Comparison of ENCODE assay signal across 21 cellular contexts in the genomic region with DNA sequence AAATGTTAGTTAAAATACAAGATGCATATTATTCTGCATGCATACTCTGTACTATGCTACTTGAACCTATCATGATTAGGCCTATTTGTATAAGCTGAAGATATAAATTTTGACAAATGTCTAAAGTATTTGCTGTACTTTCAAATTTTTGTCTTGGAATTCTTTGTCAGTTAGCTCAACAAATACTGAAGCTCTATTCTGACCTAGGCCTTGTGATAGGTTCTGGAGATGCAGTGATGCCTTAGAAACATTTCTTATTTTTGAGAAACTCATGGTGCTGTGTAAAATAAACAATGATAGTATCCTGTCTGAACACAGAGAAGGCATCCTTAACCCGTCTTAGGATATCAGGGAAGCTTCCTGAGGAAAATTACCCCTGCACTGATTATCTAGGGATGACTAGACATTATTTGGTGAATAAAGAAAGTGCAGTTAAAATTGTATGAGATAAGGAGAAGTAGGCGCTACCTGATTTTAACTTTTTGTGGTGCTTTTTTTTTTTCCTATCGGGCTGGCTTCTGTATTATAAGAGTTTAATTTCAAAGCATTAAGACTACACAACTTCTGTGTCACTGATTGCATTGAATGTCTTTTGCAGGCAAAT. TPM values are rescaled to one million over a fixed set of nuclear protein-coding genes. Genes with fewer than 3 reads are reported as not detected.
DNase-seq lines count a peak whose midpoint lies in the region; ATAC-seq and TF ChIP-seq lines count a peak whose summit lies in the region.
"Had no signal": no experiment of that assay in that cellular context is flagged by ENCODE, and none has a peak within 500 bp of the region (broad histone marks: within the 10 kb centered on the region; RNA-seq: fewer than 3 reads in every experiment).

No MANE protein-coding gene starts in this region.

- H3K9ac ChIP-seq in smooth muscle cell (ENCODE audit: low read depth): no peak overlapping the region

- H3K4me3 Mint-ChIP-seq in activated naive CD8-positive, alpha-beta T cell treated with anti-CD3 and anti-CD28 coated beads, Interleukin-2, amount 50 U/mL, for 24 hours: no peak overlapping the region
- no peak overlapping the region for H3K4me3 Mint-ChIP-seq in naive thymus-derived CD8-positive, alpha-beta T cell
- H3K4me3 Mint-ChIP-seq: activated CD4-positive, alpha-beta T cell treated with anti-CD3 and anti-CD28 coated beads, Interleukin-2, amount 10 ng/mL, durations not matched to agents 24 days and 14 days; activated CD8-positive, alpha-beta memory T cell treated with anti-CD3 and anti-CD28 coated beads, Interleukin-2, amount 10 ng/mL, durations not matched to agents 7 days and 5 days; activated naive CD8-positive, alpha-beta T cell treated with anti-CD3 and anti-CD28 coated beads, Interleukin-2, amount 10 ng/mL, durations not matched to agents 7 days and 5 days; natural killer cell treated with Interleukin-12 subunit alpha and Interleukin-12 subunit beta and Interleukin-15 and Interleukin-18, amount 100 ng/mL, for 72 hours; stimulated activated naive CD8-positive, alpha-beta T cell treated with anti-CD3 and anti-CD28 coated beads, Interleukin-15, amount 100 ng/mL, for 72 hours had no signal

- 78% methylated on average over 3 of the region's 3 CpGs for WGBS in smooth muscle cell (ENCODE audit: low lambda C conversion rate)
- 86% methylated on average over 3 of the region's 3 CpGs for WGBS in esophagus muscularis mucosa

- H3K36me3 ChIP-seq in OCI-LY7 (ENCODE audit: insufficient read depth, low read length) (peaks cover 6% of the 10 kb centered on the region), smooth muscle cell (ENCODE audit: low read depth) (no peaks in the 10 kb centered on the region), esophagus muscularis mucosa (no peaks in the 10 kb centered on the region)
- H3K36me3 ChIP-seq: BE2C, MG63, tibial nerve had no signal

- BruUV-seq in OCI-LY7 (replicated peaks; lab: Mats Ljungman, UMichigan): no TSS peak

- H3K9me2 ChIP-seq in OCI-LY7 (ENCODE audit: insufficient read depth, low read length): no peaks in the 10 kb centered on the region

- intact Hi-C loops in OCI-LY7 (cut with micrococcal nuclease; ENCODE audit: unreplicated experiment): no loop called here
- intact Hi-C loops in esophagus muscularis mucosa (cut with DNase I): no loop called here

- H3K9me3 Mint-ChIP-seq in activated naive CD8-positive, alpha-beta T cell treated with anti-CD3 and anti-CD28 coated beads, Interleukin-2, amount 50 U/mL, for 24 hours: no peaks in the 10 kb centered on the region
- H3K9me3 Mint-ChIP-seq in naive thymus-derived CD8-positive, alpha-beta T cell: peaks cover 0 to 1% (median 0%) of the 10 kb centered on the region in 9 donors
- H3K9me3 Mint-ChIP-seq: activated T-helper 2 cell treated with anti-CD3 and anti-CD28 coated beads, Interferon-gamma antibody, Interleukin-2, Interleukin-4, amounts not matched to agents 10 μg/mL and 5 μg/mL and 100 μg/mL, durations not matched to agents 14 hours and 24 hours and 36 hours; natural killer cell treated with Interleukin-12 subunit alpha and Interleukin-12 subunit beta and Interleukin-15 and Interleukin-18, amount 100 ng/mL, for 72 hours; stimulated activated naive CD8-positive, alpha-beta T cell treated with anti-CD3 and anti-CD28 coated beads, Interleukin-15, amount 100 ng/mL, for 72 hours had no signal

- TF ChIP-seq CTCF in OCI-LY7 (conservative IDR thresholded peaks at IDR 0.05; ENCODE audit: low read length) (no peak), fibroblast of pulmonary artery (IDR thresholded peaks at IDR 0.05; ENCODE audit: low read length, missing control alignments) (no peak), smooth muscle cell (IDR thresholded peaks at IDR 0.05; ENCODE audit: borderline replicate concordance, insufficient read depth, poor library complexity, severe bottlenecking) (no peak), esophagus muscularis mucosa (IDR thresholded peaks at IDR 0.05) (no peak)

- no peaks in the 10 kb centered on the region for H4K20me1 ChIP-seq in OCI-LY7 (ENCODE audit: insufficient read depth, low read length)
- H4K20me1 ChIP-seq in smooth muscle cell (ENCODE audit: low read depth): peaks cover 79% of the 10 kb centered on the region

- peaks cover 20% of the 10 kb centered on the region for H3K4me1 Mint-ChIP-seq in activated naive CD8-positive, alpha-beta T cell treated with anti-CD3 and anti-CD28 coated beads, Interleukin-2, amount 50 U/mL, for 24 hours
- peaks cover 7 to 51% (median 26%) of the 10 kb centered on the region in 4 donors for H3K4me1 Mint-ChIP-seq in naive thymus-derived CD8-positive, alpha-beta T cell

- no peak overlapping the region for H3K27ac Mint-ChIP-seq in activated naive CD8-positive, alpha-beta T cell treated with anti-CD3 and anti-CD28 coated beads, Interleukin-2, amount 50 U/mL, for 24 hours
- H3K27ac Mint-ChIP-seq in naive thymus-derived CD8-positive, alpha-beta T cell: peak overlapping the region in 3 of 10 donors; percentile 10 to 59 (median 35)
- H3K27ac Mint-ChIP-seq: activated CD4-positive, alpha-beta T cell treated with anti-CD3 and anti-CD28 coated beads, Interleukin-2, amount 10 ng/mL, durations not matched to agents 24 days and 14 days; activated CD8-positive, alpha-beta memory T cell treated with anti-CD3 and anti-CD28 coated beads, Interleukin-2, amount 10 ng/mL, durations not matched to agents 7 days and 5 days; activated naive CD8-positive, alpha-beta T cell treated with anti-CD3 and anti-CD28 coated beads, Interleukin-2, amount 10 ng/mL, durations not matched to agents 7 days and 5 days; activated T-helper 2 cell treated with anti-CD3 and anti-CD28 coated beads, Interferon-gamma antibody, Interleukin-2, Interleukin-4, amounts not matched to agents 10 μg/mL and 5 μg/mL and 100 μg/mL, durations not matched to agents 14 hours and 24 hours and 36 hours; natural killer cell treated with Interleukin-12 subunit alpha and Interleukin-12 subunit beta and Interleukin-15 and Interleukin-18, amount 100 ng/mL, for 72 hours; stimulated activated naive CD8-positive, alpha-beta T cell treated with anti-CD3 and anti-CD28 coated beads, Interleukin-15, amount 100 ng/mL, for 72 hours had no signal

- peaks cover 2% of the 10 kb centered on the region for H3K36me3 Mint-ChIP-seq in activated naive CD8-positive, alpha-beta T cell treated with anti-CD3 and anti-CD28 coated beads, Interleukin-2, amount 50 U/mL, for 24 hours (ENCODE audit: low read depth)
- peaks cover 0 to 19% (median 10%) of the 10 kb centered on the region in 3 donors for H3K36me3 Mint-ChIP-seq in naive thymus-derived CD8-positive, alpha-beta T cell
- H3K36me3 Mint-ChIP-seq: natural killer cell treated with Interleukin-12 subunit alpha and Interleukin-12 subunit beta and Interleukin-15 and Interleukin-18, amount 100 ng/mL, for 72 hours had no signal

- no peaks in the 10 kb centered on the region for H3K27me3 Mint-ChIP-seq in activated naive CD8-positive, alpha-beta T cell treated with anti-CD3 and anti-CD28 coated beads, Interleukin-2, amount 50 U/mL, for 24 hours
- H3K27me3 Mint-ChIP-seq in naive thymus-derived CD8-positive, alpha-beta T cell: no peaks in the 10 kb centered on the region
- H3K27me3 Mint-ChIP-seq: activated CD4-positive, alpha-beta T cell treated with anti-CD3 and anti-CD28 coated beads, Interleukin-2, amount 10 ng/mL, durations not matched to agents 24 days and 14 days; activated CD8-positive, alpha-beta memory T cell treated with anti-CD3 and anti-CD28 coated beads, Interleukin-2, amount 10 ng/mL, durations not matched to agents 7 days and 5 days; activated naive CD8-positive, alpha-beta T cell treated with anti-CD3 and anti-CD28 coated beads, Interleukin-2, amount 10 ng/mL, durations not matched to agents 7 days and 5 days; natural killer cell treated with Interleukin-12 subunit alpha and Interleukin-12 subunit beta and Interleukin-15 and Interleukin-18, amount 100 ng/mL, for 72 hours; stimulated activated naive CD8-positive, alpha-beta T cell treated with anti-CD3 and anti-CD28 coated beads, Interleukin-15, amount 100 ng/mL, for 72 hours had no signal

- no peak overlapping the region for H2AFZ ChIP-seq in OCI-LY7 (ENCODE audit: low read length)
- H2AFZ ChIP-seq in smooth muscle cell (ENCODE audit: low read depth): no peak overlapping the region

- no peak for TF ChIP-seq POLR2A in esophagus muscularis mucosa (IDR thresholded peaks at IDR 0.05; ENCODE audit: low read depth)

- peak overlapping the region; percentile 25 for H3K4me2 ChIP-seq in OCI-LY7 (ENCODE audit: low read length)
- H3K4me2 ChIP-seq in smooth muscle cell: no peak overlapping the region

- H3K4me1 ChIP-seq in OCI-LY7 (ENCODE audit: insufficient read depth, low read length, poor library complexity, severe bottlenecking) (peaks cover 34% of the 10 kb centered on the region), smooth muscle cell (ENCODE audit: low read depth) (peaks cover 9% of the 10 kb centered on the region), esophagus muscularis mucosa (peaks cover 0 to 16% (median 3%) of the 10 kb centered on the region in 4 donors)
- H3K4me1 ChIP-seq: BE2C had no signal

- DNase-seq in EH (ENCODE audit: low read depth): peak; percentile 69
- no peak for DNase-seq in OCI-LY7 (ENCODE audit: low spot score)
- DNase-seq in fibroblast of pulmonary artery (ENCODE audit: low read depth): peak; percentile 16
- DNase-seq in smooth muscle cell (lab: John Stamatoyannopoulos, UW; ENCODE audit: unreplicated experiment): no peak
- no peak for DNase-seq in esophagus muscularis mucosa (ENCODE audit: extremely low spot score)
- no peak for DNase-seq in activated naive CD8-positive, alpha-beta T cell treated with anti-CD3 and anti-CD28 coated beads, Interleukin-2, amount 50 U/mL, for 24 hours
- DNase-seq in naive thymus-derived CD8-positive, alpha-beta T cell: no peak
- DNase-seq: activated CD4-positive, alpha-beta T cell treated with anti-CD3 and anti-CD28 coated beads, Interleukin-2, amount 10 ng/mL, durations not matched to agents 24 days and 14 days; activated CD8-positive, alpha-beta memory T cell treated with anti-CD3 and anti-CD28 coated beads, Interleukin-2, amount 10 ng/mL, durations not matched to agents 7 days and 5 days; activated naive CD8-positive, alpha-beta T cell treated with anti-CD3 and anti-CD28 coated beads, Interleukin-2, amount 10 ng/mL, durations not matched to agents 7 days and 5 days; BE2C; cortex of kidney; MG63; NCI-H1436; NCI-H526; posterior cingulate gyrus; stimulated activated CD4-positive, alpha-beta T cell treated with anti-CD3 and anti-CD28 coated beads, Interleukin-1b, Interleukin-23, amount 100 ng/mL, for 48 hours; stimulated activated naive CD8-positive, alpha-beta T cell treated with anti-CD3 and anti-CD28 coated beads, Interleukin-15, amount 100 ng/mL, for 72 hours had no signal

- no peak for ATAC-seq in activated naive CD8-positive, alpha-beta T cell treated with anti-CD3 and anti-CD28 coated beads, Interleukin-2, amount 50 U/mL, for 24 hours
- ATAC-seq in naive thymus-derived CD8-positive, alpha-beta T cell: no peak
- ATAC-seq: activated CD8-positive, alpha-beta memory T cell treated with anti-CD3 and anti-CD28 coated beads, Interleukin-2, amount 10 ng/mL, durations not matched to agents 7 days and 5 days; natural killer cell treated with Interleukin-12 subunit alpha and Interleukin-12 subunit beta and Interleukin-15 and Interleukin-18, amount 100 ng/mL, for 72 hours; stimulated activated naive CD8-positive, alpha-beta T cell treated with anti-CD3 and anti-CD28 coated beads, Interleukin-15, amount 100 ng/mL, for 72 hours had no signal

- H3K79me2 ChIP-seq in OCI-LY7 (ENCODE audit: insufficient read depth, low read depth, low read length) (peaks cover 27% of the 10 kb centered on the region; the same call in 1 of the 2 replicates), smooth muscle cell (ENCODE audit: low read depth) (peaks cover 82% of the 10 kb centered on the region)

- peaks cover 3% of the 10 kb centered on the region for H3F3A ChIP-seq in smooth muscle cell (ENCODE audit: low read depth)

- TF ChIP-seq EP300 in esophagus muscularis mucosa (IDR thresholded peaks at IDR 0.05): no peak

- POLR2A ChIA-PET in OCI-LY7 (lab: Charles Lee): interaction anchor here (0.6 to 8.4 kb wide), 10 partner anchors 12 to 1092 kb away, joined by 3 to 84 read pairs (median 6); no protein-coding TSS in a partner anchor
- POLR2A ChIA-PET in naive thymus-derived CD8-positive, alpha-beta T cell (lab: Charles Lee): interaction anchor here (0.7 kb wide), 1 partner anchor 48 kb away, joined by 3 read pairs; the partner anchor contains the start of gene DCK

- H3K27ac ChIP-seq in OCI-LY7 (ENCODE audit: low read depth, low read length, poor library complexity, severe bottlenecking) (no peak overlapping the region), smooth muscle cell (ENCODE audit: low read depth) (peak overlapping the region; percentile 10), esophagus muscularis mucosa (replicated peaks in 1 of 4) (no peak overlapping the region)
- H3K27ac ChIP-seq: tibial nerve had no signal

- H3K4me3 ChIP-seq in OCI-LY7 (ENCODE audit: low read depth, low read length, poor library complexity, severe bottlenecking) (no peak overlapping the region), fibroblast of pulmonary artery (replicated peaks; ENCODE audit: low read depth, low read length) (no peak overlapping the region), smooth muscle cell (no peak overlapping the region), esophagus muscularis mucosa (no peak overlapping the region)
- H3K4me3 ChIP-seq: MG63, tibial nerve had no signal

- H3K27me3 ChIP-seq in smooth muscle cell (ENCODE audit: low read depth) (no peaks in the 10 kb centered on the region), esophagus muscularis mucosa (no peaks in the 10 kb centered on the region)
- H3K27me3 ChIP-seq: BE2C, MG63, tibial nerve had no signal

- CTCF ChIA-PET in OCI-LY7 (lab: Charles Lee; ENCODE audit: unreplicated experiment): no interaction called here

- H3K9me3 ChIP-seq in OCI-LY7 (ENCODE audit: low read length) (no peaks in the 10 kb centered on the region), smooth muscle cell (replicated peaks; ENCODE audit: low read depth) (no peaks in the 10 kb centered on the region), esophagus muscularis mucosa (no peaks in the 10 kb centered on the region)
- H3K9me3 ChIP-seq: BE2C, MG63, tibial nerve had no signal

RNA-seq across cellular contexts. Expression of gene MOB1B, which starts 43.4 kb away (rescaled TPM):
- total RNA-seq in OCI-LY7 (2014; rRNA removed; shearing (Covaris generic)): 3.9 and 4.7 TPM in 2 replicates
- total RNA-seq in OCI-LY7 (2022) (19.4 and 22.4 TPM in 2 replicates), smooth muscle cell (18.3 and 23.7 TPM in 2 replicates), esophagus muscularis mucosa (10 to 100 TPM; 15.0 to 19.4 (median 16.6) TPM)
- 3.4 and 4.4 TPM in 2 replicates for polyA plus RNA-seq in smooth muscle cell
- total RNA-seq in naive thymus-derived CD8-positive, alpha-beta T cell: 10 to 100 TPM; 14.6 to 16.0 TPM
- polyA plus RNA-seq in naive thymus-derived CD8-positive, alpha-beta T cell: 1 to 10 TPM; 1.6 to 2.0 (median 1.8) TPM

RNA-seq across cellular contexts. Expression of gene DCK, which starts 47.9 kb away (rescaled TPM):
- 78.2 and 90.1 TPM in 2 replicates for total RNA-seq in OCI-LY7 (2014; rRNA removed; shearing (Covaris generic))
- total RNA-seq in OCI-LY7 (2022) (146 and 181 TPM in 2 replicates), smooth muscle cell (28.7 and 28.9 TPM in 2 replicates), esophagus muscularis mucosa (10 to 100 TPM; 13.7 to 16.8 (median 14.8) TPM)
- 13.6 and 18.8 TPM in 2 replicates for polyA plus RNA-seq in smooth muscle cell
- 10 to 100 TPM; 61.9 to 65.4 TPM for total RNA-seq in naive thymus-derived CD8-positive, alpha-beta T cell
- 100 to 1,000 TPM in 1 of 3 donors, 10 to 100 TPM in 2; 83.8 to 100 (median 93.1) TPM for polyA plus RNA-seq in naive thymus-derived CD8-positive, alpha-beta T cell

Comparison
In these comparisons a context has a peak if more than half of its experiments do, and no peak if none do; other contexts are left out.
1. DNase-seq: peak in EH (single experiment) and fibroblast of pulmonary artery (single experiment); none in OCI-LY7 (single experiment), smooth muscle cell (single experiment), esophagus muscularis mucosa (single experiment), activated naive CD8-positive, alpha-beta T cell treated with anti-CD3 and anti-CD28 coated beads, Interleukin-2, amount 50 U/mL, for 24 hours (single experiment) and naive thymus-derived CD8-positive, alpha-beta T cell (0 of 10).